In genomic region chr18:48292229-48292628, GRCh38 we compare ENCODE assay signal across 23 cellular contexts.
DNase-seq lines count a peak whose midpoint lies in the region; ATAC-seq, FAIRE-seq and TF ChIP-seq lines count a peak whose summit lies in the region.
"Had no signal": no experiment of that assay in that cellular context is flagged by ENCODE, and none has a peak within 500 bp of the region (broad histone marks: within the 10 kb centered on the region; RNA-seq: fewer than 3 reads in every experiment).

No MANE protein-coding gene starts in this region.

- 63% methylated on average over 4 of the region's 4 CpGs for WGBS in mesenchymal stem cell
- WGBS in stomach, 5 donors, result 87 to 92% (median 89%) methylated on average over 4 of the region's 4 CpGs

- ATAC-seq in stimulated activated naive CD8-positive, alpha-beta T cell treated with anti-CD3 and anti-CD28 coated beads, Interleukin-15, amount 100 ng/mL, for 72 hours, result no peak
- ATAC-seq: CD8-positive, alpha-beta T cell; HepG2; PC-3 had no signal

- H3K4me3 ChIP-seq in mesenchymal stem cell (ENCODE audit: insufficient read depth in 1 of 2, low read depth in 1 of 2, low read length in 2 of 2), result no peak overlapping the region
- H3K4me3 ChIP-seq in stomach, result no peak overlapping the region
- H3K4me3 ChIP-seq: BLaER1 had no signal

- peaks cover 3% of the 10 kb centered on the region for H3K4me1 ChIP-seq in mesenchymal stem cell (ENCODE audit: control insufficient read depth, insufficient read depth, low read depth, low read length)
- H3K4me1 ChIP-seq in stomach, result peaks cover 0 to 24% (median 7%) of the 10 kb centered on the region in 4 donors

- no peak for FAIRE-seq in H54 (lab: Jason Lieb, UNC)
- FAIRE-seq: GM12891, H1, HepG2 had no signal

- H3K4me3 Mint-ChIP-seq in neural crest cell, result no peak overlapping the region
- no peak overlapping the region for H3K4me3 Mint-ChIP-seq in stimulated activated naive CD8-positive, alpha-beta T cell treated with anti-CD3 and anti-CD28 coated beads, Interleukin-15, amount 100 ng/mL, for 72 hours
- H3K4me3 Mint-ChIP-seq: CD8-positive, alpha-beta T cell had no signal

- intact Hi-C loops in stomach (cut with DNase I; ENCODE audit: low total_unique reads), result no loop called here

- H3K9me3 ChIP-seq in mesenchymal stem cell (ENCODE audit: control insufficient read depth, low read length) (no peaks in the 10 kb centered on the region), stomach (no peaks in the 10 kb centered on the region)
- H3K9me3 ChIP-seq: BLaER1 had no signal

- TF ChIP-seq CTCF in neural crest cell (conservative IDR thresholded peaks at IDR 0.05), result no peak
- no peak for TF ChIP-seq CTCF in stomach (IDR thresholded peaks at IDR 0.05)

- H2BK5ac ChIP-seq in mesenchymal stem cell (ENCODE audit: low read depth, low read length, poor library complexity, severe bottlenecking), result no peak overlapping the region

- no peak overlapping the region for H4K91ac ChIP-seq in mesenchymal stem cell (ENCODE audit: low read length)

- no peak overlapping the region for H4K8ac ChIP-seq in mesenchymal stem cell (ENCODE audit: low read length)

- H3K4me1 Mint-ChIP-seq in neural crest cell, result peaks cover 28% of the 10 kb centered on the region
- no peaks in the 10 kb centered on the region for H3K4me1 Mint-ChIP-seq in stimulated activated naive CD8-positive, alpha-beta T cell treated with anti-CD3 and anti-CD28 coated beads, Interleukin-15, amount 100 ng/mL, for 72 hours

- TF ChIP-seq EP300 in stomach (IDR thresholded peaks at IDR 0.05), result no peak

- no peak overlapping the region for H3K4me2 ChIP-seq in mesenchymal stem cell (ENCODE audit: low read length, poor library complexity, severe bottlenecking)
- H3K4me2 ChIP-seq: BLaER1 had no signal

- H3K9ac ChIP-seq in mesenchymal stem cell (ENCODE audit: low read length), result no peak overlapping the region
- H3K9ac ChIP-seq: BLaER1 had no signal

- no peak overlapping the region for H2BK12ac ChIP-seq in mesenchymal stem cell (ENCODE audit: low read length in 2 of 2)

- H2AFZ ChIP-seq in mesenchymal stem cell (ENCODE audit: low read depth, low read length), result no peak overlapping the region

- no peaks in the 10 kb centered on the region for H3K79me1 ChIP-seq in mesenchymal stem cell (replicated peaks; ENCODE audit: low read length, poor library complexity, severe bottlenecking)

- no peaks in the 10 kb centered on the region for H3K36me3 ChIP-seq in mesenchymal stem cell (ENCODE audit: control insufficient read depth in 1 of 2, insufficient read depth in 2 of 2, low read depth in 1 of 2, low read length in 2 of 2)
- H3K36me3 ChIP-seq in stomach, result no peaks in the 10 kb centered on the region
- H3K36me3 ChIP-seq: BLaER1 had no signal

- H3K9me3 Mint-ChIP-seq in neural crest cell, result no peaks in the 10 kb centered on the region
- H3K9me3 Mint-ChIP-seq in stimulated activated naive CD8-positive, alpha-beta T cell treated with anti-CD3 and anti-CD28 coated beads, Interleukin-15, amount 100 ng/mL, for 72 hours, result no peaks in the 10 kb centered on the region
- H3K9me3 Mint-ChIP-seq: CD8-positive, alpha-beta T cell had no signal

- H3K27me3 Mint-ChIP-seq in neural crest cell (ENCODE audit: low read depth), result no peaks in the 10 kb centered on the region
- H3K27me3 Mint-ChIP-seq in stimulated activated naive CD8-positive, alpha-beta T cell treated with anti-CD3 and anti-CD28 coated beads, Interleukin-15, amount 100 ng/mL, for 72 hours, result no peaks in the 10 kb centered on the region

- peaks cover 0 to 6% of the 10 kb centered on the region in 2 experiments for H3K27me3 ChIP-seq in mesenchymal stem cell (ENCODE audit: control insufficient read depth in 1 of 2, insufficient read depth in 1 of 2, low read length in 2 of 2)
- H3K27me3 ChIP-seq in stomach, result no peaks in the 10 kb centered on the region
- H3K27me3 ChIP-seq: BLaER1 had no signal

- no peak overlapping the region for H3K27ac ChIP-seq in mesenchymal stem cell (ENCODE audit: low read length, poor library complexity, severe bottlenecking)
- H3K27ac ChIP-seq in stomach, result no peak overlapping the region
- H3K27ac ChIP-seq: BLaER1, RWPE1 had no signal

- DNase-seq in ELR (ENCODE audit: low read depth), result peak; percentile 9
- DNase-seq in M059J (ENCODE audit: low read depth), result peak; percentile 39
- DNase-seq in SKM-1 treated with dmso at 0.1 percent for 144 hours (lab: John Stamatoyannopoulos, UW; ENCODE audit: unreplicated experiment), result peak; percentile 32
- DNase-seq in neural crest cell (ENCODE audit: low read depth, low spot score), result no peak
- DNase-seq in mesenchymal stem cell, result no peak
- no peak for DNase-seq in stimulated activated naive CD8-positive, alpha-beta T cell treated with anti-CD3 and anti-CD28 coated beads, Interleukin-15, amount 100 ng/mL, for 72 hours
- no peak for DNase-seq in stomach
- DNase-seq in H54 (ENCODE audit: insufficient read length, low spot score), result no peak
- DNase-seq: DMS53, EL, KG1, NCI-H1105, NCI-H2081, NCI-H446 treated with DMSO at 0.1 percent for 48 hours, NCI-H748 treated with DMSO at 0.1 percent for 48 hours, PC-3, SIG-M5 had no signal

- H3K4ac ChIP-seq in mesenchymal stem cell (ENCODE audit: low read depth in 1 of 2, low read length in 2 of 2), result no peak overlapping the region

- H2BK120ac ChIP-seq in mesenchymal stem cell (ENCODE audit: low read depth, low read length), result no peak overlapping the region

- H3K23ac ChIP-seq in mesenchymal stem cell (ENCODE audit: low read length in 2 of 2), result no peak overlapping the region

- H3K27ac Mint-ChIP-seq in neural crest cell (ENCODE audit: unreplicated experiment), result peak overlapping the region; percentile 19
- H3K27ac Mint-ChIP-seq in stimulated activated naive CD8-positive, alpha-beta T cell treated with anti-CD3 and anti-CD28 coated beads, Interleukin-15, amount 100 ng/mL, for 72 hours, result no peak overlapping the region
- H3K27ac Mint-ChIP-seq: CD8-positive, alpha-beta T cell had no signal

- no peak overlapping the region for H2BK15ac ChIP-seq in mesenchymal stem cell (ENCODE audit: low read depth, poor library complexity, severe bottlenecking)

- H3K14ac ChIP-seq in mesenchymal stem cell (ENCODE audit: low read length in 2 of 2), result no peak overlapping the region

- TF ChIP-seq POLR2A in stomach (IDR thresholded peaks at IDR 0.05), result no peak
- no peak for TF ChIP-seq POLR2A in H54 (IDR thresholded peaks at IDR 0.05; ENCODE audit: low read depth, low read length)

- H3K18ac ChIP-seq in mesenchymal stem cell (ENCODE audit: low read depth in 1 of 2, low read length in 2 of 2), result no peak overlapping the region

- no peak overlapping the region for H2AK5ac ChIP-seq in mesenchymal stem cell (ENCODE audit: low read length, severe bottlenecking)

- no peaks in the 10 kb centered on the region for H3K36me3 Mint-ChIP-seq in neural crest cell (ENCODE audit: low read depth)
- H3K36me3 Mint-ChIP-seq: CD8-positive, alpha-beta T cell had no signal

Comparison
In these comparisons a context has a peak if more than half of its experiments do, and no peak if none do; other contexts are left out.
1. DNase-seq: peak in ELR (single experiment), M059J (single experiment) and SKM-1 treated with dmso at 0.1 percent for 144 hours (single experiment); none in neural crest cell (single experiment), mesenchymal stem cell (single experiment), stimulated activated naive CD8-positive, alpha-beta T cell treated with anti-CD3 and anti-CD28 coated beads, Interleukin-15, amount 100 ng/mL, for 72 hours (0 of 2), stomach (single experiment) and H54 (single experiment).